Comparison of ENCODE assay signal across 14 cellular contexts in the genomic region with DNA sequence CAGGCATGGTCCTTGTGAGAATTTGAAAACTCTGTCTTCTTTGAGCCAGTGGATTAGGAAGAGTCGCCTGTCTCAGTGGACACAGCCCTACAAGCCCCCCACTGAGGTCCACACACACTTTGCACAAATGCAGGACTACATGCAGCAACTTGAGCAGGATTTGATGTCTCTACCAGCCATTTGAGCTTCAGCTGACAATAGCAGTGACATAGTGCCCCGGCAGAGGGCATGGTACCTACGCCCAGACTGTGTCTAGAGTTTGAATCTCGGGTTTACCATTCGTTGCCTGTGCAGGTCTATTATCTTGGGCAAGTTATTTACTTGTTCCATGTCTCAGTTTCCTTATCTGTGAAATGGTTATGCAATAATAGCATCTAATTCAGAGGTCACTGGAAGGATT.
DNase-seq lines count a peak whose midpoint lies in the region; ATAC-seq lines count a peak whose summit lies in the region.
"Had no signal": no experiment of that assay in that cellular context is flagged by ENCODE, and none has a peak within 500 bp of the region (broad histone marks: within the 10 kb centered on the region; RNA-seq: fewer than 3 reads in every experiment).

No MANE protein-coding gene starts in this region.

- H3K4me3 Mint-ChIP-seq in immature natural killer cell: no peak overlapping the region

- peak; percentile 30 for ATAC-seq in HG02763 (IDR thresholded peaks at IDR 0.05; ENCODE audit: unreplicated experiment)
- ATAC-seq: activated naive CD4-positive, alpha-beta T cell treated with anti-CD3 and anti-CD28 coated beads, Interleukin-2, amount 50 U/mL, for 72 hours; esophagus mucosa; pancreas had no signal

- H3K9me3 Mint-ChIP-seq in immature natural killer cell: peaks cover 0 to 22% (median 0%) of the 10 kb centered on the region in 6 donors

- no peak overlapping the region for H3K27ac Mint-ChIP-seq in immature natural killer cell
- H3K27ac Mint-ChIP-seq: activated naive CD4-positive, alpha-beta T cell treated with anti-CD3 and anti-CD28 coated beads, Interleukin-2, amount 50 U/mL, for 72 hours had no signal

- H3K27me3 Mint-ChIP-seq in immature natural killer cell (ENCODE audit: low read depth in 3 of 3): peaks cover 0 to 2% (median 0%) of the 10 kb centered on the region in 3 donors

- H3K4me1 Mint-ChIP-seq in immature natural killer cell: no peaks in the 10 kb centered on the region

- H3K36me3 Mint-ChIP-seq in immature natural killer cell: no peaks in the 10 kb centered on the region
- H3K36me3 Mint-ChIP-seq: activated naive CD4-positive, alpha-beta T cell treated with anti-CD3 and anti-CD28 coated beads, Interleukin-2, amount 50 U/mL, for 72 hours had no signal

- DNase-seq in NCI-H82 (lab: John Stamatoyannopoulos, UW): peak; percentile 29
- no peak for DNase-seq in NCI-H82 treated with DMSO at 0.1 percent for 48 hours (lab: John Stamatoyannopoulos, UW; ENCODE audit: unreplicated experiment)
- peak; percentile 26 for DNase-seq in NCI-H1436 (lab: John Stamatoyannopoulos, UW)
- peak; percentile 4 for DNase-seq in iris pigment epithelial cell (ENCODE audit: low read depth)
- DNase-seq in NCI-H524 (lab: John Stamatoyannopoulos, UW): no peak
- no peak for DNase-seq in NCI-H2171 (lab: John Stamatoyannopoulos, UW)
- no peak for DNase-seq in immature natural killer cell
- DNase-seq: GOT3; pancreas; stimulated activated CD8-positive, alpha-beta memory T cell treated with anti-CD3 and anti-CD28 coated beads, Interleukin-4, amount 100 ng/mL, for 48 hours; T-helper 1 cell had no signal

Comparison
In these comparisons a context has a peak if more than half of its experiments do, and no peak if none do; other contexts are left out.
1. DNase-seq: peak in NCI-H82 (single experiment), NCI-H1436 (single experiment) and iris pigment epithelial cell (single experiment); none in NCI-H82 treated with DMSO at 0.1 percent for 48 hours (single experiment), NCI-H524 (0 of 2), NCI-H2171 (single experiment) and immature natural killer cell (0 of 3).